Comparison of ENCODE assay signal across 8 cellular contexts in genomic region chr19:11339254-11340098, GRCh38. TPM values are rescaled to one million over a fixed set of nuclear protein-coding genes. Genes with fewer than 3 reads are reported as not detected.
DNase-seq lines count a peak whose midpoint lies in the region; FAIRE-seq and TF ChIP-seq lines count a peak whose summit lies in the region.

TSS of gene RAB3D (minus strand) at chr19:11339657. CDS start at chr19:11337399, 2,258 bp downstream.

- CTCF ChIA-PET in endothelial cell of umbilical vein (lab: Charles Lee), result interaction anchor here (0.9 to 2.2 kb wide), 7 partner anchors 8 to 45 kb away, joined by 3 to 23 read pairs (median 6); partner anchors contain the start of gene SWSAP1

- no peaks in the 10 kb centered on the region for H3K27me3 ChIP-seq in OCI-LY1 (ENCODE audit: insufficient read depth, low read length)
- H3K27me3 ChIP-seq in endothelial cell of umbilical vein (ENCODE audit: control insufficient read depth in 2 of 2, insufficient read depth in 2 of 2, low read length in 2 of 2), result no peaks in the 10 kb centered on the region

- POLR2A ChIA-PET in endothelial cell of umbilical vein (lab: Charles Lee), result interaction anchor here (0.6 kb wide), 1 partner anchor 112 kb away, joined by 3 read pairs; no protein-coding TSS in a partner anchor

- H3K4me3 ChIP-seq in OCI-LY1 (ENCODE audit: low read depth, low read length, poor library complexity, severe bottlenecking) (peak within 1 kb of the TSS; percentile 66), endothelial cell of umbilical vein (replicated peaks in 1 of 3; ENCODE audit: insufficient read depth in 1 of 3, low read depth in 1 of 3, low read length in 3 of 3) (peak within 1 kb of the TSS; percentile 43 to 91 (median 52)), mesodermal cell (ENCODE audit: extremely low read depth, insufficient read depth, low read length, poor library complexity, severe bottlenecking) (peak within 1 kb of the TSS; percentile 64)

- FAIRE-seq in HTR-8/SVneo (lab: Jason Lieb, UNC) (peak; percentile 70), endothelial cell of umbilical vein (lab: Jason Lieb, UNC) (peak; percentile 96)

- no TSS peak for BruUV-seq in endothelial cell of umbilical vein (replicated peaks; lab: Mats Ljungman, UMichigan)

- H2AFZ ChIP-seq in OCI-LY1 (ENCODE audit: low read length) (no peak within 1 kb of the TSS), endothelial cell of umbilical vein (ENCODE audit: low read depth, low read length) (peak within 1 kb of the TSS; percentile 95)

- DNase-seq in HTR-8/SVneo (ENCODE audit: insufficient read length, low spot score) (peak; percentile 91), endothelial cell of umbilical vein (ENCODE audit: low read depth, low spot score) (peak; percentile 88), NK-92 (lab: John Stamatoyannopoulos, UW; ENCODE audit: unreplicated experiment) (no peak)
- peak; percentile 89 for DNase-seq in activated CD8-positive, alpha-beta memory T cell treated with anti-CD3 and anti-CD28 coated beads, Interleukin-2, amount 50 U/mL, for 48 hours
- DNase-seq in stimulated activated CD8-positive, alpha-beta memory T cell treated with anti-CD3 and anti-CD28 coated beads, Interleukin-15, amount 100 ng/mL, for 1 hour (ENCODE audit: low read depth), result peak; percentile 45

- H4K20me1 ChIP-seq in OCI-LY1 (ENCODE audit: insufficient read depth, low read length), result no peaks in the 10 kb centered on the region
- no peaks in the 10 kb centered on the region for H4K20me1 ChIP-seq in endothelial cell of umbilical vein (replicated peaks; ENCODE audit: control insufficient read depth, extremely low read depth, insufficient read depth, low read length)

- no peak within 1 kb of the TSS for H3K27ac ChIP-seq in OCI-LY1 (ENCODE audit: low read depth, low read length, poor library complexity, severe bottlenecking)
- no peak within 1 kb of the TSS for H3K27ac ChIP-seq in endothelial cell of umbilical vein (ENCODE audit: insufficient read depth, low read depth, low read length)
- H3K27ac ChIP-seq in mesodermal cell (ENCODE audit: low read depth, low read length, severe bottlenecking), result no peak within 1 kb of the TSS

- H3K79me2 ChIP-seq in OCI-LY1 (ENCODE audit: insufficient read depth, low read length), result no peaks in the 10 kb centered on the region
- H3K79me2 ChIP-seq in endothelial cell of umbilical vein (ENCODE audit: control insufficient read depth, insufficient read depth, low read length), result no peaks in the 10 kb centered on the region

- peak within 1 kb of the TSS; percentile 65 for H3K9ac ChIP-seq in OCI-LY1 (ENCODE audit: low read length)
- peak within 1 kb of the TSS; percentile 30 for H3K9ac ChIP-seq in endothelial cell of umbilical vein (replicated peaks; ENCODE audit: extremely low read depth, insufficient read depth, low read length)

- no peaks in the 10 kb centered on the region for H3F3A ChIP-seq in OCI-LY1 (ENCODE audit: insufficient read depth, low read length)

- TF ChIP-seq POLR2A in GM15510 (IDR thresholded peaks at IDR 0.05; ENCODE audit: borderline replicate concordance, extremely low read depth, insufficient read length), result peak; percentile 72
- peak; percentile 54 for TF ChIP-seq POLR2A in endothelial cell of umbilical vein (IDR thresholded peaks at IDR 0.05; ENCODE audit: low read depth, low read length)

- H3K9me1 ChIP-seq in endothelial cell of umbilical vein (replicated peaks; ENCODE audit: control insufficient read depth, extremely low read depth, insufficient read depth, low read length), result no peaks in the 10 kb centered on the region

- peak within 1 kb of the TSS; percentile 71 for H3K4me2 ChIP-seq in OCI-LY1 (ENCODE audit: low read length)
- peak within 1 kb of the TSS; percentile 83 for H3K4me2 ChIP-seq in endothelial cell of umbilical vein (ENCODE audit: insufficient read depth, low read length)

- H3K4me1 ChIP-seq in OCI-LY1 (ENCODE audit: insufficient read depth, low read length, severe bottlenecking) (peaks cover 10% of the 10 kb centered on the region), endothelial cell of umbilical vein (ENCODE audit: control insufficient read depth, extremely low read depth, insufficient read depth, low read length) (peaks cover 16% of the 10 kb centered on the region), mesodermal cell (ENCODE audit: control insufficient read depth, insufficient read depth, low read length, poor library complexity, severe bottlenecking) (peaks cover 4% of the 10 kb centered on the region)

- 13 to 14% methylated on average over 17 to 43 of the region's 53 CpGs for WGBS in mesodermal cell (ENCODE audit: insufficient coverage in 2 of 2), 2 experiments

- dilution Hi-C loops in endothelial cell of umbilical vein (cut with MboI; ENCODE audit: extremely low pct_ligation_motif_present, low sequenced_read_pairs), result no loop called here

- no peaks in the 10 kb centered on the region for H3K9me2 ChIP-seq in OCI-LY1 (ENCODE audit: low read depth, low read length)

- intact Hi-C loops in endothelial cell of umbilical vein (cut with micrococcal nuclease), result loop anchor here (1.0 to 2.0 kb wide), 2 partner anchors 35 to 45 kb away; partner anchors contain the start of gene SWSAP1

- no peaks in the 10 kb centered on the region for H3K9me3 ChIP-seq in OCI-LY1 (ENCODE audit: low read length)
- no peaks in the 10 kb centered on the region for H3K9me3 ChIP-seq in endothelial cell of umbilical vein (replicated peaks; ENCODE audit: control insufficient read depth, insufficient read depth, low read length)
- no peaks in the 10 kb centered on the region for H3K9me3 ChIP-seq in mesodermal cell (ENCODE audit: control insufficient read depth, low read length)

- no peak for TF ChIP-seq CTCF in OCI-LY1 (IDR thresholded peaks at IDR 0.05; ENCODE audit: low read length)
- TF ChIP-seq CTCF in endothelial cell of umbilical vein (IDR thresholded peaks at IDR 0.05; ENCODE audit: extremely low read depth in 1 of 2, insufficient read depth in 1 of 2, low read depth in 1 of 2, low read length in 2 of 2), result no peak

- H3K36me3 ChIP-seq in OCI-LY1 (ENCODE audit: insufficient read depth, low read length), result peaks cover 21% of the 10 kb centered on the region
- H3K36me3 ChIP-seq in endothelial cell of umbilical vein (ENCODE audit: control insufficient read depth in 2 of 2, extremely low read depth in 1 of 2, insufficient read depth in 2 of 2, low read length in 2 of 2), result peaks cover 0 to 14% of the 10 kb centered on the region in 2 experiments
- H3K36me3 ChIP-seq in mesodermal cell (ENCODE audit: control insufficient read depth, insufficient read depth, low read length), result peaks cover 25% of the 10 kb centered on the region

TF ChIP-seq in endothelial cell of umbilical vein, 7 proteins besides CTCF, POLR2A, EP300 and RAD21:
- TF ChIP-seq MAX (IDR thresholded peaks at IDR 0.05; ENCODE audit: insufficient read depth, insufficient read length), result no peak
- TF ChIP-seq POLR2AphosphoS5 (IDR thresholded peaks at IDR 0.05; ENCODE audit: insufficient read depth, low read depth, low read length), result peak; percentile 52
- no peak for TF ChIP-seq EZH2 (IDR thresholded peaks at IDR 0.05; ENCODE audit: borderline replicate concordance, low read depth, low read length, severe bottlenecking)

RNA-seq across cellular contexts. Expression of gene RAB3D, which starts in this region (rescaled TPM):
- 41.1 and 48.2 TPM in 2 replicates for total RNA-seq in endothelial cell of umbilical vein
- polyA plus RNA-seq in endothelial cell of umbilical vein, result 34.1 and 35.4 TPM in 2 replicates
- polyA plus RNA-seq in endothelial cell of umbilical vein (2011; cell fraction: cytosol; rRNA removed), result 26.2 and 31.8 TPM in 2 replicates
- 17.1 and 19.0 TPM in 2 replicates for polyA plus RNA-seq in endothelial cell of umbilical vein (2011; cell fraction: nucleus; rRNA removed)
- 10.4 and 11.5 TPM in 2 replicates for polyA plus RNA-seq in endothelial cell of umbilical vein (2012)
- 143 and 179 TPM in 2 replicates for polyA minus RNA-seq in endothelial cell of umbilical vein
- polyA minus RNA-seq in endothelial cell of umbilical vein (2011; cell fraction: cytosol; rRNA and poly(A)+ RNA removed), result 15.7 TPM
- polyA minus RNA-seq in endothelial cell of umbilical vein (2011; cell fraction: nucleus; rRNA and poly(A)+ RNA removed), result 23.1 and 24.0 TPM in 2 replicates
- polyA plus RNA-seq in mesodermal cell (2013, experiment 1 of 2), result 11.8 TPM
- polyA plus RNA-seq in mesodermal cell (2013, experiment 2 of 2), result 9.7 TPM
